In genomic region chr5:149367972-149368645, GRCh38 we compare ENCODE assay signal across 1 cellular context.
TF ChIP-seq lines count a peak whose summit lies in the region.

No MANE protein-coding gene starts in this region.

TF ChIP-seq in IMR-90, 13 proteins besides CTCF, POLR2A, EP300 and RAD21:
- no peak for TF ChIP-seq BHLHE40 (IDR thresholded peaks at IDR 0.05; ENCODE audit: low read depth, low read length)
- TF ChIP-seq, protein P1, sequence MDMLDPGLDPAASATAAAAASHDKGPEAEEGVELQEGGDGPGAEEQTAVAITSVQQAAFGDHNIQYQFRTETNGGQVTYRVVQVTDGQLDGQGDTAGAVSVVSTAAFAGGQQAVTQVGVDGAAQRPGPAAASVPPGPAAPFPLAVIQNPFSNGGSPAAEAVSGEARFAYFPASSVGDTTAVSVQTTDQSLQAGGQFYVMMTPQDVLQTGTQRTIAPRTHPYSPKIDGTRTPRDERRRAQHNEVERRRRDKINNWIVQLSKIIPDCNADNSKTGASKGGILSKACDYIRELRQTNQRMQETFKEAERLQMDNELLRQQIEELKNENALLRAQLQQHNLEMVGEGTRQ (IDR thresholded peaks at IDR 0.05; ENCODE audit: low read depth, low read length) = no peak
- TF ChIP-seq NFE2L2 (IDR thresholded peaks at IDR 0.05; ENCODE audit: low read depth, low read length) = no peak
- TF ChIP-seq CEBPB (IDR thresholded peaks at IDR 0.05; ENCODE audit: low read depth, low read length) = no peak
- no peak for TF ChIP-seq SMC3 (IDR thresholded peaks at IDR 0.05; ENCODE audit: low read depth, low read length)
- no peak for TF ChIP-seq FOS (IDR thresholded peaks at IDR 0.05; ENCODE audit: low read depth, low read length)
- no peak for TF ChIP-seq MXI1 (IDR thresholded peaks at IDR 0.05; ENCODE audit: borderline replicate concordance, low read depth, low read length)
TF ChIP-seq in IMR-90: peak in this region for 0.
